In genomic region chr15:39392469-39393047, GRCh38 we compare ENCODE assay signal across 1 cellular context.
A peak's percentile ranks its signal among the peaks of the same experiment; 100 is the strongest.
TF ChIP-seq lines count a peak whose summit lies in the region.

No MANE protein-coding gene starts in this region.

TF ChIP-seq in HepG2, 621 proteins besides CTCF, POLR2A, EP300 and RAD21 (continued from another document):
- TF ChIP-seq ZNF281 (CRISPR knock-in tag; IDR thresholded peaks at IDR 0.05; ENCODE audit: borderline replicate concordance), result no peak
- no peak for TF ChIP-seq MIER2 (CRISPR knock-in tag; IDR thresholded peaks at IDR 0.05)
- no peak for TF ChIP-seq REPIN1 (CRISPR knock-in tag; IDR thresholded peaks at IDR 0.05; ENCODE audit: borderline replicate concordance, low read depth)
- TF ChIP-seq GZF1 (CRISPR knock-in tag; IDR thresholded peaks at IDR 0.05), result no peak
- peak; percentile 58 to 88; a peak in 3 of 4 replicates for TF ChIP-seq MAFK (conservative IDR thresholded peaks at IDR 0.05 in 1 of 2, IDR thresholded peaks at IDR 0.05 in 1 of 2; ENCODE audit: low read length in 2 of 2)
- TF ChIP-seq STAG1 (CRISPR knock-in tag; IDR thresholded peaks at IDR 0.05), result no peak
- no peak for TF ChIP-seq ZNF850 (CRISPR knock-in tag; conservative IDR thresholded peaks at IDR 0.05)
- no peak for TF ChIP-seq EHMT2 (IDR thresholded peaks at IDR 0.05; ENCODE audit: borderline replicate concordance, low read depth, low read length)
- TF ChIP-seq SOX6 (IDR thresholded peaks at IDR 0.05), result no peak
- no peak for TF ChIP-seq SOX6 (CRISPR knock-in tag; IDR thresholded peaks at IDR 0.05)
- no peak for TF ChIP-seq ZKSCAN8 (CRISPR knock-in tag; IDR thresholded peaks at IDR 0.05; ENCODE audit: borderline replicate concordance)
- TF ChIP-seq CENPBD1 (CRISPR knock-in tag; IDR thresholded peaks at IDR 0.05; ENCODE audit: borderline replicate concordance, low read depth), result no peak
- TF ChIP-seq SMAD1 (CRISPR knock-in tag; IDR thresholded peaks at IDR 0.05; ENCODE audit: borderline replicate concordance, low read depth), result no peak
- TF ChIP-seq NCOA2 (CRISPR knock-in tag; IDR thresholded peaks at IDR 0.05), result no peak
- no peak for TF ChIP-seq ZNF674 (CRISPR knock-in tag; IDR thresholded peaks at IDR 0.05; ENCODE audit: low read depth)
- TF ChIP-seq FOSL2 (CRISPR knock-in tag; IDR thresholded peaks at IDR 0.05), result 0 out of 2 replicates have a peak, but pooled peaks have one; percentile 31
- TF ChIP-seq FOXA1 (IDR thresholded peaks at IDR 0.05), result no peak
- TF ChIP-seq FOXA1 (CRISPR knock-in tag; IDR thresholded peaks at IDR 0.05), result no peak
- no peak for TF ChIP-seq ZNF746 (CRISPR knock-in tag; IDR thresholded peaks at IDR 0.05)
- no peak for TF ChIP-seq ZBTB10 (CRISPR knock-in tag; IDR thresholded peaks at IDR 0.05; ENCODE audit: borderline replicate concordance)
- TF ChIP-seq MAFF (IDR thresholded peaks at IDR 0.05; ENCODE audit: low read depth, low read length), result peak; percentile 81
- TF ChIP-seq ZHX1 (CRISPR knock-in tag; IDR thresholded peaks at IDR 0.05; ENCODE audit: low read depth), result no peak
- TF ChIP-seq ZNF207 (IDR thresholded peaks at IDR 0.05; ENCODE audit: borderline replicate concordance), result no peak
- no peak for TF ChIP-seq PAXIP1 (CRISPR knock-in tag; conservative IDR thresholded peaks at IDR 0.05)
- no peak for TF ChIP-seq ZBTB44 (CRISPR knock-in tag; IDR thresholded peaks at IDR 0.05)
TF ChIP-seq in HepG2: peak in this region for 3.
